11 cellular contexts compared by ENCODE assay signal in genomic region chr4:151304755-151305154, GRCh38. TPM values are rescaled to one million over a fixed set of nuclear protein-coding genes. Genes with fewer than 3 reads are reported as not detected.
DNase-seq lines count a peak whose midpoint lies in the region; ATAC-seq, FAIRE-seq and TF ChIP-seq lines count a peak whose summit lies in the region.
"Had no signal": no experiment of that assay in that cellular context is flagged by ENCODE, and none has a peak within 500 bp of the region (broad histone marks: within the 10 kb centered on the region; RNA-seq: fewer than 3 reads in every experiment).

No MANE protein-coding gene starts in this region.

- peak; percentile 30 for DNase-seq in endothelial cell of umbilical vein (ENCODE audit: low read depth, low spot score)
- no peak for DNase-seq in small intestine
- no peak for DNase-seq in activated naive CD4-positive, alpha-beta T cell treated with anti-CD3 and anti-CD28 coated beads, Interleukin-2, amount 50 U/mL, for 16 hours
- DNase-seq in GM10266 (ENCODE audit: extremely low spot score): no peak
- no peak for DNase-seq in NCI-H1930 (lab: John Stamatoyannopoulos, UW)
- DNase-seq: GDM1 had no signal

- no peak overlapping the region for H3K9ac ChIP-seq in endothelial cell of umbilical vein (replicated peaks; ENCODE audit: extremely low read depth, insufficient read depth, low read length)

- H3K36me3 ChIP-seq in endothelial cell of umbilical vein (ENCODE audit: control insufficient read depth in 2 of 2, extremely low read depth in 1 of 2, insufficient read depth in 2 of 2, low read length in 2 of 2): no peaks in the 10 kb centered on the region
- H3K36me3 ChIP-seq in small intestine (ENCODE audit: control insufficient read depth in 2 of 2, insufficient read depth in 2 of 2, low read length in 2 of 2): peaks cover 0 to 1% of the 10 kb centered on the region in 2 donors

- FAIRE-seq in endothelial cell of umbilical vein (lab: Jason Lieb, UNC) (peak; percentile 60), small intestine (lab: Jason Lieb, UNC) (no peak)

- H3K9me3 ChIP-seq in endothelial cell of umbilical vein (replicated peaks; ENCODE audit: control insufficient read depth, insufficient read depth, low read length) (no peaks in the 10 kb centered on the region), small intestine (ENCODE audit: control insufficient read depth, low read depth) (no peaks in the 10 kb centered on the region)

- H3K79me2 ChIP-seq in endothelial cell of umbilical vein (ENCODE audit: control insufficient read depth, insufficient read depth, low read length): peaks cover 37% of the 10 kb centered on the region

- H4K20me1 ChIP-seq in endothelial cell of umbilical vein (replicated peaks; ENCODE audit: control insufficient read depth, extremely low read depth, insufficient read depth, low read length): no peaks in the 10 kb centered on the region

- TF ChIP-seq CTCF in endothelial cell of umbilical vein (IDR thresholded peaks at IDR 0.05; ENCODE audit: extremely low read depth in 1 of 2, insufficient read depth in 1 of 2, low read depth in 1 of 2, low read length in 2 of 2) (no peak), GM10266 (IDR thresholded peaks at IDR 0.05; ENCODE audit: control insufficient read depth, insufficient read depth, low read depth, missing control alignments) (no peak)

- dilution Hi-C loops in endothelial cell of umbilical vein (cut with MboI; ENCODE audit: extremely low pct_ligation_motif_present, low sequenced_read_pairs): no loop called here

- H3K4me3 ChIP-seq in endothelial cell of umbilical vein (replicated peaks in 1 of 3; ENCODE audit: insufficient read depth in 1 of 3, low read depth in 1 of 3, low read length in 3 of 3): no peak overlapping the region
- no peak overlapping the region for H3K4me3 ChIP-seq in small intestine (ENCODE audit: low read depth in 1 of 2, low read length in 2 of 2)
- H3K4me3 ChIP-seq: SK-N-MC had no signal

- CTCF ChIA-PET in endothelial cell of umbilical vein (lab: Charles Lee): interaction anchor here (1.1 to 2.8 kb wide), 12 partner anchors 8 to 300 kb away, joined by 3 to 18 read pairs (median 6); partner anchors contain the start of genes PRSS48 and SH3D19

- H3K9me1 ChIP-seq in endothelial cell of umbilical vein (replicated peaks; ENCODE audit: control insufficient read depth, extremely low read depth, insufficient read depth, low read length): no peaks in the 10 kb centered on the region

- H2AFZ ChIP-seq in endothelial cell of umbilical vein (ENCODE audit: low read depth, low read length): no peak overlapping the region

- H3K27ac ChIP-seq in endothelial cell of umbilical vein (ENCODE audit: insufficient read depth, low read depth, low read length) (no peak overlapping the region), small intestine (ENCODE audit: low read depth in 1 of 2, low read length in 1 of 2) (no peak overlapping the region)
- H3K27ac ChIP-seq: SK-N-MC had no signal

- TF ChIP-seq POLR2A in endothelial cell of umbilical vein (IDR thresholded peaks at IDR 0.05; ENCODE audit: low read depth, low read length): no peak

- H3K27me3 ChIP-seq in endothelial cell of umbilical vein (ENCODE audit: control insufficient read depth in 2 of 2, insufficient read depth in 2 of 2, low read length in 2 of 2): no peaks in the 10 kb centered on the region
- H3K27me3 ChIP-seq in small intestine (ENCODE audit: control insufficient read depth in 2 of 2, insufficient read depth in 2 of 2, low read length in 2 of 2): no peaks in the 10 kb centered on the region

- ATAC-seq in GM18502 (IDR thresholded peaks at IDR 0.05; ENCODE audit: poor library complexity, unreplicated experiment) (peak; percentile 80), GM21447 (IDR thresholded peaks at IDR 0.05; ENCODE audit: unreplicated experiment) (peak; percentile 81), HG03439 (IDR thresholded peaks at IDR 0.05; ENCODE audit: unreplicated experiment) (peak; percentile 90)

- no peaks in the 10 kb centered on the region for H3K4me1 ChIP-seq in endothelial cell of umbilical vein (ENCODE audit: control insufficient read depth, extremely low read depth, insufficient read depth, low read length)
- H3K4me1 ChIP-seq in small intestine (ENCODE audit: control insufficient read depth in 2 of 2, insufficient read depth in 1 of 2, low read depth in 1 of 2, low read length in 1 of 2): peaks cover 2 to 4% of the 10 kb centered on the region in 2 donors

- POLR2A ChIA-PET in endothelial cell of umbilical vein (lab: Charles Lee): no interaction called here

- intact Hi-C loops in endothelial cell of umbilical vein (cut with micrococcal nuclease): no loop called here

- no peak overlapping the region for H3K4me2 ChIP-seq in endothelial cell of umbilical vein (ENCODE audit: insufficient read depth, low read length)

- BruUV-seq in endothelial cell of umbilical vein (replicated peaks; lab: Mats Ljungman, UMichigan): no TSS peak

TF ChIP-seq in endothelial cell of umbilical vein, 7 proteins besides CTCF, POLR2A, EP300 and RAD21:
- TF ChIP-seq MYC (IDR thresholded peaks at IDR 0.05; ENCODE audit: low read depth, low read length) (no peak), FOS (IDR thresholded peaks at IDR 0.05; ENCODE audit: borderline replicate concordance, insufficient read depth, low read length) (no peak)

RNA-seq across cellular contexts. Expression of gene SH3D19, which starts 20.6 kb away (rescaled TPM):
- 86.3 and 92.8 TPM in 2 replicates for total RNA-seq in endothelial cell of umbilical vein
- polyA plus RNA-seq in endothelial cell of umbilical vein: 30.2 and 37.5 TPM in 2 replicates
- 40.9 and 43.7 TPM in 2 replicates for polyA plus RNA-seq in endothelial cell of umbilical vein (2011; cell fraction: cytosol; rRNA removed)
- 95.7 and 102 TPM in 2 replicates for polyA plus RNA-seq in endothelial cell of umbilical vein (2011; cell fraction: nucleus; rRNA removed)
- 62.9 and 68.2 TPM in 2 replicates for polyA plus RNA-seq in endothelial cell of umbilical vein (2012)
- 81.5 and 91.8 TPM in 2 replicates for polyA minus RNA-seq in endothelial cell of umbilical vein
- 8.1 TPM for polyA minus RNA-seq in endothelial cell of umbilical vein (2011; cell fraction: cytosol; rRNA and poly(A)+ RNA removed)
- 143 and 145 TPM in 2 replicates for polyA minus RNA-seq in endothelial cell of umbilical vein (2011; cell fraction: nucleus; rRNA and poly(A)+ RNA removed)
- 10 to 100 TPM; 37.7 to 92.4 (median 61.1) TPM for polyA plus RNA-seq in small intestine

RNA-seq across cellular contexts. Expression of gene PRSS48, which starts 27.8 kb away (rescaled TPM):
- total RNA-seq in endothelial cell of umbilical vein: not detected in 2 replicates
- not detected in 2 replicates for polyA plus RNA-seq in endothelial cell of umbilical vein
- not detected in 2 replicates for polyA plus RNA-seq in endothelial cell of umbilical vein (2011; cell fraction: cytosol; rRNA removed)
- polyA plus RNA-seq in endothelial cell of umbilical vein (2011; cell fraction: nucleus; rRNA removed): not detected in 2 replicates
- polyA plus RNA-seq in endothelial cell of umbilical vein (2012): not detected in 2 replicates
- polyA minus RNA-seq in endothelial cell of umbilical vein: not detected in 2 replicates
- polyA minus RNA-seq in endothelial cell of umbilical vein (2011; cell fraction: cytosol; rRNA and poly(A)+ RNA removed): not detected
- polyA minus RNA-seq in endothelial cell of umbilical vein (2011; cell fraction: nucleus; rRNA and poly(A)+ RNA removed): not detected in 2 replicates
- polyA plus RNA-seq in small intestine: not detected
- total RNA-seq: neural crest cell had no signal
